In the genomic region with DNA sequence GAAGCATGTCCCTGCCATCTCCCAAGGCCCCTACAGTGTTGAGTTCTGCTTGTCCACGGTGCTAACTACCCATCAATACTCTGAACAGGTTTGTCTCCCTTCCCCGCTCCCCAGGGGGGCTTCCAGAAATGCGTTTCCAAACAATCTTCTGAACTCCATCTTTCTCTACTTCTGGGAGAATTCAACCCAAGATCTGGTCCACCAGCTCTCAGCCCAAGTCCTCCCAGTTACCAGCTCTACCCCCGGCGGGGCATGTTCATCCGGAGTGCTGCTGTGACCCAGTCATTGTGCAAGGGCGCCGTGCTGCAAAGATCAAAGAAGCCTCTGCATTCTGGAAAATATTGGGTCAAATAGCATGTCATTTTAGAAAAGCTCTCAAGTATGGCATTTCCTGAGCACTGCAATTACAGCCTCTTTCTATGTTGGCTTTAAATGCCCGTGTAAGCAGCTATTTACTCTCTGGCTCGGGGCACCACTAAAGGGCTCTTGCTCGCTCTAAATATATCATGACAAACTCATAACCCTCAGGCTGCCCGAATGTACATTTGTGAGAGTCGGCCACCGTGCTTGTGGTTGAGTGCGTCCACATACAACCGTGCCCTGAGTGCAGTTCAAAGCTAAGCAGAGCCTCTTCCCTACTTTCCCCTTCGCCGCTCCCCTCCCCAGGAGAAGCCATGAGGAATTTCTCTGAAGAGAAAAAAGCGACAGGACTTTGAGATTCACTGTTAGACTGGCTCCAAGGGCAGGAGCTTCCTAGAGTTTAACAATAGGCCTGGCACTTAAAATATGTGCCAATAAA, we compare ENCODE assay signal across 17 cellular contexts.
DNase-seq lines count a peak whose midpoint lies in the region; ATAC-seq and TF ChIP-seq lines count a peak whose summit lies in the region.
"Had no signal": no experiment of that assay in that cellular context is flagged by ENCODE, and none has a peak within 500 bp of the region (broad histone marks: within the 10 kb centered on the region; RNA-seq: fewer than 3 reads in every experiment).

No MANE protein-coding gene starts in this region.

- H3K27me3 Mint-ChIP-seq in Caco-2 (ENCODE audit: insufficient read depth, unreplicated experiment) (no peaks in the 10 kb centered on the region), chondrocyte (ENCODE audit: low read depth) (no peaks in the 10 kb centered on the region), neural crest cell (ENCODE audit: low read depth) (no peaks in the 10 kb centered on the region)
- H3K27me3 Mint-ChIP-seq in effector memory CD8-positive, alpha-beta T cell: peaks cover 23 to 34% of the 10 kb centered on the region in 2 donors
- H3K27me3 Mint-ChIP-seq in activated T-helper 2 cell treated with anti-CD3 and anti-CD28 coated beads, Interferon-gamma antibody, Interleukin-2, Interleukin-4, amounts not matched to agents 10 μg/mL and 5 μg/mL and 100 μg/mL, durations not matched to agents 14 hours and 24 hours and 36 hours (ENCODE audit: low read depth): peaks cover 3% of the 10 kb centered on the region

- H3K27ac Mint-ChIP-seq in Caco-2 (ENCODE audit: unreplicated experiment) (peak overlapping the region; percentile 53), chondrocyte (ENCODE audit: unreplicated experiment) (peak overlapping the region; percentile 25), neural crest cell (ENCODE audit: unreplicated experiment) (peak overlapping the region; percentile 10)
- no peak overlapping the region for H3K27ac Mint-ChIP-seq in effector memory CD8-positive, alpha-beta T cell
- no peak overlapping the region for H3K27ac Mint-ChIP-seq in activated T-helper 2 cell treated with anti-CD3 and anti-CD28 coated beads, Interferon-gamma antibody, Interleukin-2, Interleukin-4, amounts not matched to agents 10 μg/mL and 5 μg/mL and 100 μg/mL, durations not matched to agents 14 hours and 24 hours and 36 hours
- H3K27ac Mint-ChIP-seq: brain had no signal

- peaks cover 1% of the 10 kb centered on the region for H3K36me3 Mint-ChIP-seq in Caco-2 (ENCODE audit: insufficient read depth, unreplicated experiment)
- no peaks in the 10 kb centered on the region for H3K36me3 Mint-ChIP-seq in chondrocyte (ENCODE audit: low read depth)
- H3K36me3 Mint-ChIP-seq in neural crest cell (ENCODE audit: low read depth): no peaks in the 10 kb centered on the region
- H3K36me3 Mint-ChIP-seq in effector memory CD8-positive, alpha-beta T cell (ENCODE audit: insufficient read depth): peaks cover 4% of the 10 kb centered on the region
- H3K36me3 Mint-ChIP-seq in activated T-helper 2 cell treated with anti-CD3 and anti-CD28 coated beads, Interferon-gamma antibody, Interleukin-2, Interleukin-4, amounts not matched to agents 10 μg/mL and 5 μg/mL and 100 μg/mL, durations not matched to agents 14 hours and 24 hours and 36 hours (ENCODE audit: low read depth): no peaks in the 10 kb centered on the region
- H3K36me3 Mint-ChIP-seq: activated naive CD4-positive, alpha-beta T cell treated with anti-CD3 and anti-CD28 coated beads, Interleukin-2, amount 50 U/mL, for 72 hours; brain had no signal

- intact Hi-C loops in Caco-2 (cut with micrococcal nuclease; ENCODE audit: unreplicated experiment): no loop called here
- intact Hi-C loops in activated T-helper 2 cell treated with anti-CD3 and anti-CD28 coated beads, Interferon-gamma antibody, Interleukin-2, Interleukin-4, amounts not matched to agents 10 μg/mL and 5 μg/mL and 100 μg/mL, durations not matched to agents 14 hours and 24 hours and 36 hours (cut with micrococcal nuclease): no loop called here

- H3K9me3 Mint-ChIP-seq in Caco-2 (ENCODE audit: unreplicated experiment) (peaks cover 10% of the 10 kb centered on the region), chondrocyte (ENCODE audit: low read depth) (no peaks in the 10 kb centered on the region), neural crest cell (no peaks in the 10 kb centered on the region)
- no peaks in the 10 kb centered on the region for H3K9me3 Mint-ChIP-seq in effector memory CD8-positive, alpha-beta T cell
- H3K9me3 Mint-ChIP-seq in activated T-helper 2 cell treated with anti-CD3 and anti-CD28 coated beads, Interferon-gamma antibody, Interleukin-2, Interleukin-4, amounts not matched to agents 10 μg/mL and 5 μg/mL and 100 μg/mL, durations not matched to agents 14 hours and 24 hours and 36 hours: no peaks in the 10 kb centered on the region
- H3K9me3 Mint-ChIP-seq: activated naive CD4-positive, alpha-beta T cell treated with anti-CD3 and anti-CD28 coated beads, Interleukin-2, amount 50 U/mL, for 72 hours had no signal

- no peaks in the 10 kb centered on the region for H3K27me3 ChIP-seq in Caco-2 (replicated peaks; ENCODE audit: control insufficient read depth, insufficient read depth, low read length)

- H3K4me1 ChIP-seq in Caco-2: peaks cover 17% of the 10 kb centered on the region

- BruUV-seq in Caco-2 (replicated peaks; lab: Mats Ljungman, UMichigan): no TSS peak

- no peak overlapping the region for H3K4me3 ChIP-seq in Caco-2 (ENCODE audit: low read depth, low read length)

- H3K4me3 Mint-ChIP-seq in Caco-2 (ENCODE audit: unreplicated experiment) (peak overlapping the region; percentile 11), chondrocyte (ENCODE audit: unreplicated experiment) (no peak overlapping the region), neural crest cell (no peak overlapping the region)
- no peak overlapping the region for H3K4me3 Mint-ChIP-seq in effector memory CD8-positive, alpha-beta T cell
- H3K4me3 Mint-ChIP-seq in activated T-helper 2 cell treated with anti-CD3 and anti-CD28 coated beads, Interferon-gamma antibody, Interleukin-2, Interleukin-4, amounts not matched to agents 10 μg/mL and 5 μg/mL and 100 μg/mL, durations not matched to agents 14 hours and 24 hours and 36 hours (ENCODE audit: low read depth): no peak overlapping the region
- H3K4me3 Mint-ChIP-seq: brain had no signal

- no peak for ATAC-seq in effector memory CD8-positive, alpha-beta T cell (replicated peaks)
- ATAC-seq: activated naive CD4-positive, alpha-beta T cell treated with anti-CD3 and anti-CD28 coated beads, Interleukin-2, amount 50 U/mL, for 72 hours; right cardiac atrium had no signal

- CTCF ChIA-PET in Caco-2 (lab: Charles Lee): interaction anchor here (0.7 to 1.1 kb wide), 2 partner anchors 14 to 761 kb away, joined by 3 to 4 read pairs; no protein-coding TSS in a partner anchor

- no peaks in the 10 kb centered on the region for H3K9me3 ChIP-seq in Caco-2

- H3K4me1 Mint-ChIP-seq in Caco-2 (ENCODE audit: low read depth, unreplicated experiment): peaks cover 18% of the 10 kb centered on the region
- peaks cover 35% of the 10 kb centered on the region for H3K4me1 Mint-ChIP-seq in chondrocyte (ENCODE audit: low read depth)
- H3K4me1 Mint-ChIP-seq in neural crest cell: peaks cover 19% of the 10 kb centered on the region
- no peaks in the 10 kb centered on the region for H3K4me1 Mint-ChIP-seq in effector memory CD8-positive, alpha-beta T cell (ENCODE audit: low read depth in 2 of 2)
- H3K4me1 Mint-ChIP-seq in activated T-helper 2 cell treated with anti-CD3 and anti-CD28 coated beads, Interferon-gamma antibody, Interleukin-2, Interleukin-4, amounts not matched to agents 10 μg/mL and 5 μg/mL and 100 μg/mL, durations not matched to agents 14 hours and 24 hours and 36 hours (ENCODE audit: low read depth): no peaks in the 10 kb centered on the region
- H3K4me1 Mint-ChIP-seq: brain had no signal

- POLR2A ChIA-PET in Caco-2 (lab: Charles Lee): interaction anchor here (1.5 kb wide), 1 partner anchor 89 kb away, joined by 3 read pairs; no protein-coding TSS in a partner anchor

- TF ChIP-seq CTCF in Caco-2 (IDR thresholded peaks at IDR 0.05; ENCODE audit: insufficient read depth in 1 of 2, low read depth in 1 of 2, low read length in 1 of 2, severe bottlenecking in 1 of 2, unreplicated experiment in 1 of 2) (no peak), chondrocyte (IDR thresholded peaks at IDR 0.05) (no peak), neural crest cell (conservative IDR thresholded peaks at IDR 0.05) (no peak)

- DNase-seq in Caco-2 (peak in 1 of 2 experiments; percentile 30), NCI-H1105 (lab: John Stamatoyannopoulos, UW) (peak; percentile 21), chondrocyte (ENCODE audit: low spot score) (no peak), neural crest cell (ENCODE audit: low read depth, low spot score) (no peak), NCI-H2029 treated with DMSO at 0.1 percent for 48 hours (lab: John Stamatoyannopoulos, UW) (no peak)
- no peak for DNase-seq in effector memory CD8-positive, alpha-beta T cell
- no peak for DNase-seq in activated CD8-positive, alpha-beta memory T cell treated with anti-CD3 and anti-CD28 coated beads, Interleukin-2, amount 50 U/mL, for 48 hours
- DNase-seq in activated T-helper 2 cell treated with anti-CD3 and anti-CD28 coated beads, Interferon-gamma antibody, Interleukin-2, Interleukin-4, amounts not matched to agents 10 μg/mL and 5 μg/mL and 100 μg/mL, durations not matched to agents 14 hours and 24 hours and 36 hours (ENCODE audit: low spot score): no peak
- DNase-seq: activated CD4-positive, alpha-beta T cell treated with anti-CD3 and anti-CD28 coated beads for 48 hours; C1 segment of cervical spinal cord; effector CD8-positive, alpha-beta T cell; NCI-H2029; right cardiac atrium; SHP77 treated with DMSO at 0.1 percent for 48 hours; T1000 had no signal

- no peaks in the 10 kb centered on the region for H3K36me3 ChIP-seq in Caco-2 (ENCODE audit: control insufficient read depth, insufficient read depth, low read length)

Comparison
In these comparisons a context has a peak if more than half of its experiments do, and no peak if none do; other contexts are left out.
1. H3K27ac Mint-ChIP-seq: peak in Caco-2 (single experiment), chondrocyte (single experiment) and neural crest cell (single experiment); none in effector memory CD8-positive, alpha-beta T cell (0 of 2) and activated T-helper 2 cell treated with anti-CD3 and anti-CD28 coated beads, Interferon-gamma antibody, Interleukin-2, Interleukin-4, amounts not matched to agents 10 μg/mL and 5 μg/mL and 100 μg/mL, durations not matched to agents 14 hours and 24 hours and 36 hours (single experiment).